In genomic region chr7:136023134-136023869, GRCh38 we compare ENCODE assay signal across 16 cellular contexts. TPM values are rescaled to one million over a fixed set of nuclear protein-coding genes. Genes with fewer than 3 reads are reported as not detected.
DNase-seq lines count a peak whose midpoint lies in the region; ATAC-seq and TF ChIP-seq lines count a peak whose summit lies in the region.
"Had no signal": no experiment of that assay in that cellular context is flagged by ENCODE, and none has a peak within 500 bp of the region (broad histone marks: within the 10 kb centered on the region; RNA-seq: fewer than 3 reads in every experiment).

No MANE protein-coding gene starts in this region.

- TF ChIP-seq CTCF in VCaP (conservative IDR thresholded peaks at IDR 0.05) = no peak
- no peak for TF ChIP-seq CTCF in Caco-2 (IDR thresholded peaks at IDR 0.05; ENCODE audit: insufficient read depth in 1 of 2, low read depth in 1 of 2, low read length in 1 of 2, severe bottlenecking in 1 of 2, unreplicated experiment in 1 of 2)

- no peaks in the 10 kb centered on the region for H3K4me1 ChIP-seq in Caco-2
- H3K4me1 ChIP-seq: sigmoid colon, stomach had no signal

- POLR2A ChIA-PET in Caco-2 (lab: Charles Lee) = no interaction called here

- no peak overlapping the region for H3K4me3 Mint-ChIP-seq in Caco-2 (ENCODE audit: unreplicated experiment)
- H3K4me3 Mint-ChIP-seq: activated naive CD8-positive, alpha-beta T cell treated with anti-CD3 and anti-CD28 coated beads for 36 hours; brain; CD4-positive, CD25-positive, alpha-beta regulatory T cell; HFFc6 had no signal

- no peak overlapping the region for H3K4me3 ChIP-seq in Caco-2 (ENCODE audit: low read depth, low read length)
- H3K4me3 ChIP-seq: sigmoid colon, stomach had no signal

- no peak overlapping the region for H3K27ac Mint-ChIP-seq in Caco-2 (ENCODE audit: unreplicated experiment)
- H3K27ac Mint-ChIP-seq: activated naive CD8-positive, alpha-beta T cell treated with anti-CD3 and anti-CD28 coated beads for 36 hours; brain; CD4-positive, CD25-positive, alpha-beta regulatory T cell; HFFc6 had no signal

- H3K36me3 ChIP-seq in Caco-2 (ENCODE audit: control insufficient read depth, insufficient read depth, low read length) = no peaks in the 10 kb centered on the region
- H3K36me3 ChIP-seq: sigmoid colon, stomach had no signal

- intact Hi-C loops in Caco-2 (cut with micrococcal nuclease; ENCODE audit: unreplicated experiment) = no loop called here

- peak; percentile 49 for DNase-seq in COLO668 (lab: John Stamatoyannopoulos, UW; ENCODE audit: unreplicated experiment)
- DNase-seq in NCI-H1417 treated with DMSO at 0.1 percent for 48 hours (lab: John Stamatoyannopoulos, UW) = peak; percentile 90
- peak; percentile 63 for DNase-seq in NCI-H2196 treated with DMSO at 0.1 percent for 48 hours (lab: John Stamatoyannopoulos, UW; ENCODE audit: unreplicated experiment)
- DNase-seq in stimulated activated naive CD8-positive, alpha-beta T cell treated with anti-CD3 and anti-CD28 coated beads, Interleukin-15, Interleukin-2, amounts not matched to agents 100 U/mL and 50 U/mL, for 24 hours = no peak
- no peak for DNase-seq in EL
- no peak for DNase-seq in Caco-2
- no peak for DNase-seq in NCI-H82 treated with DMSO at 0.1 percent for 48 hours (lab: John Stamatoyannopoulos, UW; ENCODE audit: unreplicated experiment)
- DNase-seq: activated naive CD8-positive, alpha-beta T cell treated with anti-CD3 and anti-CD28 coated beads for 36 hours; CD4-positive, CD25-positive, alpha-beta regulatory T cell; HFFc6; NCI-H524 treated with DMSO at 0.1 percent for 48 hours; sigmoid colon; stomach had no signal

- CTCF ChIA-PET in Caco-2 (lab: Charles Lee) = no interaction called here

- peaks cover 10% of the 10 kb centered on the region for H3K27me3 Mint-ChIP-seq in Caco-2 (ENCODE audit: insufficient read depth, unreplicated experiment)

- peak overlapping the region; percentile 88 for H3K27ac ChIP-seq in VCaP
- H3K27ac ChIP-seq: sigmoid colon, stomach had no signal

- no peaks in the 10 kb centered on the region for H3K36me3 Mint-ChIP-seq in Caco-2 (ENCODE audit: insufficient read depth, unreplicated experiment)
- H3K36me3 Mint-ChIP-seq: brain had no signal

- no peaks in the 10 kb centered on the region for H3K27me3 ChIP-seq in Caco-2 (replicated peaks; ENCODE audit: control insufficient read depth, insufficient read depth, low read length)
- H3K27me3 ChIP-seq: sigmoid colon, stomach had no signal

- no peaks in the 10 kb centered on the region for H3K4me1 Mint-ChIP-seq in Caco-2 (ENCODE audit: low read depth, unreplicated experiment)
- H3K4me1 Mint-ChIP-seq: brain had no signal

- no peaks in the 10 kb centered on the region for H3K9me3 ChIP-seq in Caco-2
- H3K9me3 ChIP-seq: sigmoid colon, stomach had no signal

- no TSS peak for BruUV-seq in Caco-2 (replicated peaks; lab: Mats Ljungman, UMichigan)

- H3K9me3 Mint-ChIP-seq in Caco-2 (ENCODE audit: unreplicated experiment) = no peaks in the 10 kb centered on the region
- H3K9me3 Mint-ChIP-seq: activated naive CD8-positive, alpha-beta T cell treated with anti-CD3 and anti-CD28 coated beads for 36 hours; brain; HFFc6 had no signal

- no peak for ATAC-seq in stimulated activated naive CD8-positive, alpha-beta T cell treated with anti-CD3 and anti-CD28 coated beads, Interleukin-15, Interleukin-2, amounts not matched to agents 100 U/mL and 50 U/mL, for 24 hours
- ATAC-seq: left lobe of liver had no signal

RNA-seq across cellular contexts. Expression of gene MTPN, which starts 46.1 kb away (rescaled TPM):
- 136 and 138 TPM in 2 replicates for total RNA-seq in Caco-2 (2022)

Comparison
In these comparisons a context has a peak if more than half of its experiments do, and no peak if none do; other contexts are left out.
1. DNase-seq: peak in COLO668 (single experiment), NCI-H1417 treated with DMSO at 0.1 percent for 48 hours (single experiment) and NCI-H2196 treated with DMSO at 0.1 percent for 48 hours (single experiment); none in stimulated activated naive CD8-positive, alpha-beta T cell treated with anti-CD3 and anti-CD28 coated beads, Interleukin-15, Interleukin-2, amounts not matched to agents 100 U/mL and 50 U/mL, for 24 hours (single experiment), EL (single experiment), Caco-2 (0 of 2) and NCI-H82 treated with DMSO at 0.1 percent for 48 hours (single experiment).